18 cellular contexts compared by ENCODE assay signal in the genomic region with DNA sequence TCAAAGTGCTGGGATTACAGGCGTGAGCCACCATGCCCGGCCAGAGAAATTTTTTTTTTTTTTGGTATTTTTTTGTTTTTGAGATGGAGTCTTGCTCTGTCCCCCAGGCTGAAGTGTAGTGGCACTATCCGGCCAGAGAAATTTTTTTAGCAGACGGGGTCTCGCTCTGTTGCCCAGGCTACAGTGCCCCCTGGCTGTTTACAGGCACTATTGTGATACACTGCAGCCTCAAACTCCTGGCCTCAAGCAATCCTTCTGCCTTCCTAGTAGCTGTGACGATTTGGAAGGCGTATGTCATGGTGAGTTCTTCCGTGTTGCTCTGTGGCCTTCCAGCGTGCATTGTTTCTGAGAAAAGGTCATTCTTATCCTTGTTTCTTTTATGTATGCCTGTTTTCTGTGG. TPM values are rescaled to one million over a fixed set of nuclear protein-coding genes. Genes with fewer than 3 reads are reported as not detected.
DNase-seq lines count a peak whose midpoint lies in the region; ATAC-seq and TF ChIP-seq lines count a peak whose summit lies in the region.
"Had no signal": no experiment of that assay in that cellular context is flagged by ENCODE, and none has a peak within 500 bp of the region (broad histone marks: within the 10 kb centered on the region; RNA-seq: fewer than 3 reads in every experiment).

No MANE protein-coding gene starts in this region.

- H3K9ac ChIP-seq in PC-3 (ENCODE audit: low read length): no peak overlapping the region
- H3K9ac ChIP-seq: GM23248 had no signal

- H3K4me1 ChIP-seq in A673 (ENCODE audit: insufficient read depth, low read length, poor library complexity, severe bottlenecking) (no peaks in the 10 kb centered on the region), PC-3 (ENCODE audit: insufficient read depth, low read length) (no peaks in the 10 kb centered on the region)
- H3K4me1 ChIP-seq: A549, Caco-2, SJCRH30 had no signal

- H3K79me2 ChIP-seq in PC-3 (ENCODE audit: low read length): peaks cover 57% of the 10 kb centered on the region

- H4K20me1 ChIP-seq in PC-3 (ENCODE audit: low read length): no peaks in the 10 kb centered on the region

- no peak overlapping the region for H3K4me2 ChIP-seq in PC-3 (ENCODE audit: low read length)
- H3K4me2 ChIP-seq: A549 had no signal

- H3K27ac ChIP-seq in A673 (ENCODE audit: low read depth, low read length, poor library complexity, severe bottlenecking): no peak overlapping the region
- no peak overlapping the region for H3K27ac ChIP-seq in PC-3 (ENCODE audit: low read length)
- H3K27ac ChIP-seq: A549, GM23248, SJCRH30 had no signal

- no peaks in the 10 kb centered on the region for H3K9me2 ChIP-seq in PC-3 (replicated peaks; ENCODE audit: low read length)

- CTCF ChIA-PET in A673 (lab: Charles Lee) (no interaction called here), PC-3 (lab: Charles Lee) (no interaction called here)

- H3K27me3 ChIP-seq in A673 (replicated peaks; ENCODE audit: insufficient read depth, low read depth, low read length, poor library complexity) (no peaks in the 10 kb centered on the region), PC-3 (ENCODE audit: low read length) (no peaks in the 10 kb centered on the region)
- H3K27me3 ChIP-seq: SJCRH30 had no signal

- BruUV-seq in A673 (replicated peaks; lab: Mats Ljungman, UMichigan) (no TSS peak), PC-3 (replicated peaks; lab: Mats Ljungman, UMichigan) (no TSS peak)

- no peak for TF ChIP-seq POLR2A in GM18505 (IDR thresholded peaks at IDR 0.05; ENCODE audit: borderline replicate concordance, extremely low read depth, insufficient read depth, insufficient read length)

- no peaks in the 10 kb centered on the region for H3F3A ChIP-seq in PC-3 (ENCODE audit: low read length, unreplicated experiment)

- peaks cover 6% of the 10 kb centered on the region for H3K36me3 ChIP-seq in A673 (ENCODE audit: insufficient read depth, low read length, poor library complexity, severe bottlenecking)
- no peaks in the 10 kb centered on the region for H3K36me3 ChIP-seq in PC-3 (ENCODE audit: low read depth, low read length)

- intact Hi-C loops in A673 (cut with micrococcal nuclease; ENCODE audit: unreplicated experiment) (no loop called here), PC-3 (cut with micrococcal nuclease) (no loop called here)

- POLR2A ChIA-PET in A673 (lab: Charles Lee; ENCODE audit: low non-redundant PET) (no interaction called here), PC-3 (lab: Charles Lee; ENCODE audit: unreplicated experiment) (no interaction called here)

- DNase-seq in A673 (ENCODE audit: low spot score): peak; percentile 3
- DNase-seq in ELF-1 (ENCODE audit: low read depth, low spot score): peak; percentile 18
- DNase-seq in PC-3: no peak
- DNase-seq in epithelial cell of proximal tubule (ENCODE audit: low read depth): no peak
- DNase-seq in DMS114 treated with DMSO at 0.1 percent for 48 hours (lab: John Stamatoyannopoulos, UW; ENCODE audit: unreplicated experiment): no peak
- DNase-seq in T-helper 1 cell: no peak
- no peak for DNase-seq in foreskin melanocyte
- DNase-seq: Caco-2; GM23248; KBM-7; NCI-H1092; NCI-H2107; NCI-H526 treated with DMSO at 0.1 percent for 48 hours; NK-92 treated with Interleukin-12 subunit alpha and Interleukin-12 subunit beta, amount 100 ng/mL, for 24 hours; SJCRH30 had no signal

- no peak overlapping the region for H2AFZ ChIP-seq in PC-3 (ENCODE audit: low read length)
- H2AFZ ChIP-seq: GM23248 had no signal

- H3K4me3 ChIP-seq in A673 (ENCODE audit: low read depth, low read length, poor library complexity, severe bottlenecking) (no peak overlapping the region), PC-3 (ENCODE audit: low read length) (no peak overlapping the region), epithelial cell of proximal tubule (ENCODE audit: low read depth, low read length) (no peak overlapping the region)
- H3K4me3 ChIP-seq: A549, GM12878, GM23248, SJCRH30 had no signal

- no peak for TF ChIP-seq CTCF in A673 (conservative IDR thresholded peaks at IDR 0.05; ENCODE audit: low read depth, low read length)
- peak; percentile 24; the same call in 1 of the 2 replicates for TF ChIP-seq CTCF in PC-3 (conservative IDR thresholded peaks at IDR 0.05; ENCODE audit: low read depth, low read length)
- TF ChIP-seq CTCF in epithelial cell of proximal tubule (conservative IDR thresholded peaks at IDR 0.05; ENCODE audit: low read depth, low read length): peak; percentile 39

- H3K9me3 ChIP-seq in A673 (ENCODE audit: low read depth, low read length, poor library complexity, severe bottlenecking) (no peaks in the 10 kb centered on the region), PC-3 (ENCODE audit: low read length) (no peaks in the 10 kb centered on the region)
- H3K9me3 ChIP-seq: A549, Caco-2, SJCRH30 had no signal

- no peak for ATAC-seq in PC-3
- no peak for ATAC-seq in GM18505 (IDR thresholded peaks at IDR 0.05; ENCODE audit: unreplicated experiment)
- ATAC-seq: GM12878 had no signal

RNA-seq across cellular contexts. Expression of gene CNOT6, which starts 47.5 kb away (rescaled TPM):
- total RNA-seq in A673 (2021) (60.9 and 61.6 TPM in 2 replicates), PC-3 (2014; rRNA removed) (10.6 and 12.6 TPM in 2 replicates), epithelial cell of proximal tubule (10.0 and 10.6 TPM in 2 replicates)

RNA-seq across cellular contexts. Expression of gene SCGB3A1, which starts 49.6 kb away (rescaled TPM):
- not detected in 2 replicates for total RNA-seq in A673 (2021)
- total RNA-seq in PC-3 (2014; rRNA removed): not detected in 2 replicates
- 0.72 TPM in 1 of 2 replicates, not detected in the other for total RNA-seq in epithelial cell of proximal tubule
- total RNA-seq: Caco-2, GM23248, SJCRH30 had no signal

Comparison
In these comparisons a context has a peak if more than half of its experiments do, and no peak if none do; other contexts are left out.
1. DNase-seq: peak in A673 (single experiment) and ELF-1 (single experiment); none in PC-3 (single experiment), epithelial cell of proximal tubule (single experiment), DMS114 treated with DMSO at 0.1 percent for 48 hours (single experiment), T-helper 1 cell (0 of 5) and foreskin melanocyte (single experiment).